In genomic region chrX:132226169-132226568, GRCh38 we compare ENCODE assay signal across 1 cellular context.
TF ChIP-seq lines count a peak whose summit lies in the region.

No MANE protein-coding gene starts in this region.

TF ChIP-seq in HCT116, 20 proteins besides CTCF, POLR2A, EP300 and RAD21 (continued from another document):
- TF ChIP-seq REST (IDR thresholded peaks at IDR 0.05; ENCODE audit: low read depth) = no peak
- no peak for TF ChIP-seq TCF7L2 (IDR thresholded peaks at IDR 0.05; ENCODE audit: borderline replicate concordance, extremely low read depth, insufficient read depth, insufficient read length)
- TF ChIP-seq SIN3A (IDR thresholded peaks at IDR 0.05; ENCODE audit: low read depth) = no peak
- TF ChIP-seq, protein P1, sequence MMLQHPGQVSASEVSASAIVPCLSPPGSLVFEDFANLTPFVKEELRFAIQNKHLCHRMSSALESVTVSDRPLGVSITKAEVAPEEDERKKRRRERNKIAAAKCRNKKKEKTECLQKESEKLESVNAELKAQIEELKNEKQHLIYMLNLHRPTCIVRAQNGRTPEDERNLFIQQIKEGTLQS (IDR thresholded peaks at IDR 0.05) = no peak
- no peak for TF ChIP-seq EGR1 (IDR thresholded peaks at IDR 0.05; ENCODE audit: low read depth)
